1 cellular context compared by ENCODE assay signal in the genomic region with DNA sequence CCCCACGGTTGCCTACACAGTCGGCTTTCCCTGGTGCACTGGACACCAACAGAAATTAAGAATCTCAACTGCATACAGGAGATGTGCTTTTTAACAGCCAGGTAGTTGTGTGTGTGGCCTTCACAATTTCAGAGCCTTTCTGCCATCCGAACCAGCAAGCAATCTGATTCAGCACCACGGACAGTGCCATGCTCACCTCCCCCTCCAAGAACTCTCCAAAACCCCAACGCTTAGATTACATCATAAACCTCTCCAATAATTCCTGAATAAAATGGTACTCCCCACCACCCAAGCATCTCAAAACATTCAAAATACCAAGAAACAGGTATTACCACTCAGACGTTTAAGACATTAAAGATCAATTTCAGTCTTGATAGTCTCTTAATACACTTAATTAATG.
A peak's percentile ranks its signal among the peaks of the same experiment; 100 is the strongest.
TF ChIP-seq lines count a peak whose summit lies in the region.

No MANE protein-coding gene starts in this region.

TF ChIP-seq in K562, 482 proteins besides CTCF, POLR2A, EP300 and RAD21 (continued from another document and continues in another):
- TF ChIP-seq, protein P1, sequence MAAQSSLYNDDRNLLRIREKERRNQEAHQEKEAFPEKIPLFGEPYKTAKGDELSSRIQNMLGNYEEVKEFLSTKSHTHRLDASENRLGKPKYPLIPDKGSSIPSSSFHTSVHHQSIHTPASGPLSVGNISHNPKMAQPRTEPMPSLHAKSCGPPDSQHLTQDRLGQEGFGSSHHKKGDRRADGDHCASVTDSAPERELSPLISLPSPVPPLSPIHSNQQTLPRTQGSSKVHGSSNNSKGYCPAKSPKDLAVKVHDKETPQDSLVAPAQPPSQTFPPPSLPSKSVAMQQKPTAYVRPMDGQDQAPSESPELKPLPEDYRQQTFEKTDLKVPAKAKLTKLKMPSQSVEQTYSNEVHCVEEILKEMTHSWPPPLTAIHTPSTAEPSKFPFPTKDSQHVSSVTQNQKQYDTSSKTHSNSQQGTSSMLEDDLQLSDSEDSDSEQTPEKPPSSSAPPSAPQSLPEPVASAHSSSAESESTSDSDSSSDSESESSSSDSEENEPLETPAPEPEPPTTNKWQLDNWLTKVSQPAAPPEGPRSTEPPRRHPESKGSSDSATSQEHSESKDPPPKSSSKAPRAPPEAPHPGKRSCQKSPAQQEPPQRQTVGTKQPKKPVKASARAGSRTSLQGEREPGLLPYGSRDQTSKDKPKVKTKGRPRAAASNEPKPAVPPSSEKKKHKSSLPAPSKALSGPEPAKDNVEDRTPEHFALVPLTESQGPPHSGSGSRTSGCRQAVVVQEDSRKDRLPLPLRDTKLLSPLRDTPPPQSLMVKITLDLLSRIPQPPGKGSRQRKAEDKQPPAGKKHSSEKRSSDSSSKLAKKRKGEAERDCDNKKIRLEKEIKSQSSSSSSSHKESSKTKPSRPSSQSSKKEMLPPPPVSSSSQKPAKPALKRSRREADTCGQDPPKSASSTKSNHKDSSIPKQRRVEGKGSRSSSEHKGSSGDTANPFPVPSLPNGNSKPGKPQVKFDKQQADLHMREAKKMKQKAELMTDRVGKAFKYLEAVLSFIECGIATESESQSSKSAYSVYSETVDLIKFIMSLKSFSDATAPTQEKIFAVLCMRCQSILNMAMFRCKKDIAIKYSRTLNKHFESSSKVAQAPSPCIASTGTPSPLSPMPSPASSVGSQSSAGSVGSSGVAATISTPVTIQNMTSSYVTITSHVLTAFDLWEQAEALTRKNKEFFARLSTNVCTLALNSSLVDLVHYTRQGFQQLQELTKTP (IDR thresholded peaks at IDR 0.05; ENCODE audit: low read depth in 1 of 2, partially characterized antibody in 2 of 2), result peak in 1 of 2 experiments; percentile 83
- no peak for TF ChIP-seq CCNT2 (IDR thresholded peaks at IDR 0.05; ENCODE audit: borderline replicate concordance, extremely low read depth, insufficient read length, low read depth, low read length)
- TF ChIP-seq, protein P2, sequence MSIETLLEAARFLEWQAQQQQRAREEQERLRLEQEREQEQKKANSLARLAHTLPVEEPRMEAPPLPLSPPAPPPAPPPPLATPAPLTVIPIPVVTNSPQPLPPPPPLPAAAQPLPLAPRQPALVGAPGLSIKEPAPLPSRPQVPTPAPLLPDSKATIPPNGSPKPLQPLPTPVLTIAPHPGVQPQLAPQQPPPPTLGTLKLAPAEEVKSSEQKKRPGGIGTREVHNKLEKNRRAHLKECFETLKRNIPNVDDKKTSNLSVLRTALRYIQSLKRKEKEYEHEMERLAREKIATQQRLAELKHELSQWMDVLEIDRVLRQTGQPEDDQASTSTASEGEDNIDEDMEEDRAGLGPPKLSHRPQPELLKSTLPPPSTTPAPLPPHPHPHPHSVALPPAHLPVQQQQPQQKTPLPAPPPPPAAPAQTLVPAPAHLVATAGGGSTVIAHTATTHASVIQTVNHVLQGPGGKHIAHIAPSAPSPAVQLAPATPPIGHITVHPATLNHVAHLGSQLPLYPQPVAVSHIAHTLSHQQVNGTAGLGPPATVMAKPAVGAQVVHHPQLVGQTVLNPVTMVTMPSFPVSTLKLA (conservative IDR thresholded peaks at IDR 0.05), result peak in 1 of 2 experiments; percentile 27; a peak in 1 of 4 replicates
- TF ChIP-seq SMARCE1 (IDR thresholded peaks at IDR 0.05), result no peak
- TF ChIP-seq HNRNPK (IDR thresholded peaks at IDR 0.05; ENCODE audit: low read depth, low read length, poor library complexity, severe bottlenecking), result no peak
- TF ChIP-seq THRAP3 (IDR thresholded peaks at IDR 0.05; ENCODE audit: borderline replicate concordance), result no peak
- TF ChIP-seq RCOR1 (IDR thresholded peaks at IDR 0.05; ENCODE audit: borderline replicate concordance in 1 of 2, low read depth in 2 of 2, low read length in 2 of 2), result peak in 1 of 2 experiments; percentile 63; a peak in 1 of 4 replicates
- TF ChIP-seq HNRNPUL1 (IDR thresholded peaks at IDR 0.05; ENCODE audit: low read length), result no peak
- no peak for TF ChIP-seq ZNF584 (CRISPR knock-in tag; IDR thresholded peaks at IDR 0.05; ENCODE audit: low read depth)
- TF ChIP-seq ZNF143 (CRISPR knock-in tag; IDR thresholded peaks at IDR 0.05), result no peak
- no peak for TF ChIP-seq CCAR2 (IDR thresholded peaks at IDR 0.05; ENCODE audit: low read depth, low read length)
- no peak for TF ChIP-seq NONO (IDR thresholded peaks at IDR 0.05; ENCODE audit: low read depth in 2 of 2, low read length in 1 of 2)
- TF ChIP-seq GABPA (tag; conservative IDR thresholded peaks at IDR 0.05; ENCODE audit: low read depth), result no peak
- TF ChIP-seq, protein P3, sequence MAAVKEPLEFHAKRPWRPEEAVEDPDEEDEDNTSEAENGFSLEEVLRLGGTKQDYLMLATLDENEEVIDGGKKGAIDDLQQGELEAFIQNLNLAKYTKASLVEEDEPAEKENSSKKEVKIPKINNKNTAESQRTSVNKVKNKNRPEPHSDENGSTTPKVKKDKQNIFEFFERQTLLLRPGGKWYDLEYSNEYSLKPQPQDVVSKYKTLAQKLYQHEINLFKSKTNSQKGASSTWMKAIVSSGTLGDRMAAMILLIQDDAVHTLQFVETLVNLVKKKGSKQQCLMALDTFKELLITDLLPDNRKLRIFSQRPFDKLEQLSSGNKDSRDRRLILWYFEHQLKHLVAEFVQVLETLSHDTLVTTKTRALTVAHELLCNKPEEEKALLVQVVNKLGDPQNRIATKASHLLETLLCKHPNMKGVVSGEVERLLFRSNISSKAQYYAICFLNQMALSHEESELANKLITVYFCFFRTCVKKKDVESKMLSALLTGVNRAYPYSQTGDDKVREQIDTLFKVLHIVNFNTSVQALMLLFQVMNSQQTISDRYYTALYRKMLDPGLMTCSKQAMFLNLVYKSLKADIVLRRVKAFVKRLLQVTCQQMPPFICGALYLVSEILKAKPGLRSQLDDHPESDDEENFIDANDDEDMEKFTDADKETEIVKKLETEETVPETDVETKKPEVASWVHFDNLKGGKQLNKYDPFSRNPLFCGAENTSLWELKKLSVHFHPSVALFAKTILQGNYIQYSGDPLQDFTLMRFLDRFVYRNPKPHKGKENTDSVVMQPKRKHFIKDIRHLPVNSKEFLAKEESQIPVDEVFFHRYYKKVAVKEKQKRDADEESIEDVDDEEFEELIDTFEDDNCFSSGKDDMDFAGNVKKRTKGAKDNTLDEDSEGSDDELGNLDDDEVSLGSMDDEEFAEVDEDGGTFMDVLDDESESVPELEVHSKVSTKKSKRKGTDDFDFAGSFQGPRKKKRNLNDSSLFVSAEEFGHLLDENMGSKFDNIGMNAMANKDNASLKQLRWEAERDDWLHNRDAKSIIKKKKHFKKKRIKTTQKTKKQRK (IDR thresholded peaks at IDR 0.05; ENCODE audit: borderline replicate concordance, low read depth, low read length), result no peak
- TF ChIP-seq ZNF696 (CRISPR knock-in tag; conservative IDR thresholded peaks at IDR 0.05), result no peak
- TF ChIP-seq, protein P4, sequence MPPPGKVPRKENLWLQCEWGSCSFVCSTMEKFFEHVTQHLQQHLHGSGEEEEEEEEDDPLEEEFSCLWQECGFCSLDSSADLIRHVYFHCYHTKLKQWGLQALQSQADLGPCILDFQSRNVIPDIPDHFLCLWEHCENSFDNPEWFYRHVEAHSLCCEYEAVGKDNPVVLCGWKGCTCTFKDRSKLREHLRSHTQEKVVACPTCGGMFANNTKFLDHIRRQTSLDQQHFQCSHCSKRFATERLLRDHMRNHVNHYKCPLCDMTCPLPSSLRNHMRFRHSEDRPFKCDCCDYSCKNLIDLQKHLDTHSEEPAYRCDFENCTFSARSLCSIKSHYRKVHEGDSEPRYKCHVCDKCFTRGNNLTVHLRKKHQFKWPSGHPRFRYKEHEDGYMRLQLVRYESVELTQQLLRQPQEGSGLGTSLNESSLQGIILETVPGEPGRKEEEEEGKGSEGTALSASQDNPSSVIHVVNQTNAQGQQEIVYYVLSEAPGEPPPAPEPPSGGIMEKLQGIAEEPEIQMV (tag; conservative IDR thresholded peaks at IDR 0.05; ENCODE audit: low read depth), result no peak
- TF ChIP-seq SAFB (IDR thresholded peaks at IDR 0.05; ENCODE audit: borderline replicate concordance, low read depth, low read length), result no peak
- TF ChIP-seq PRPF4 (IDR thresholded peaks at IDR 0.05; ENCODE audit: insufficient read depth, low read depth, low read length, poor library complexity, severe bottlenecking), result no peak
- no peak for TF ChIP-seq ZNF780A (CRISPR knock-in tag; IDR thresholded peaks at IDR 0.05)
- 0 out of 2 replicates have a peak, but pooled peaks have one; percentile 13 for TF ChIP-seq SMAD4 (CRISPR knock-in tag; conservative IDR thresholded peaks at IDR 0.05)
- TF ChIP-seq POLR2AphosphoS2 (IDR thresholded peaks at IDR 0.05; ENCODE audit: low read length), result no peak
- TF ChIP-seq KLF13 (tag; IDR thresholded peaks at IDR 0.05; ENCODE audit: borderline replicate concordance, low read depth), result no peak
- TF ChIP-seq TGIF2 (CRISPR knock-in tag; IDR thresholded peaks at IDR 0.05), result no peak
- peak; percentile 29; the same call in 1 of the 2 replicates for TF ChIP-seq CXXC5 (CRISPR knock-in tag; IDR thresholded peaks at IDR 0.05)
- no peak for TF ChIP-seq MECOM (CRISPR knock-in tag; IDR thresholded peaks at IDR 0.05)
- TF ChIP-seq, protein P5, sequence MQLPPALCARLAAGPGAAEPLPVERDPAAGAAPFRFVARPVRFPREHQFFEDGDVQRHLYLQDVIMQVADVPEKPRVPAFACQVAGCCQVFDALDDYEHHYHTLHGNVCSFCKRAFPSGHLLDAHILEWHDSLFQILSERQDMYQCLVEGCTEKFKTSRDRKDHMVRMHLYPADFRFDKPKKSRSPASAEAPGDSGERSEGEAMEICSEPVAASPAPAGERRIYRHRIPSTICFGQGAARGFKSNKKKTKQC (CRISPR knock-in tag; IDR thresholded peaks at IDR 0.05), result 0 out of 2 replicates have a peak, but pooled peaks have one; percentile 52
- TF ChIP-seq RAD51 (IDR thresholded peaks at IDR 0.05; ENCODE audit: borderline replicate concordance, low read depth), result no peak
- TF ChIP-seq RFX7 (CRISPR knock-in tag; IDR thresholded peaks at IDR 0.05), result no peak
- TF ChIP-seq PCBP2 (IDR thresholded peaks at IDR 0.05; ENCODE audit: low read depth, low read length, poor library complexity, severe bottlenecking), result no peak
- TF ChIP-seq EHMT2 (IDR thresholded peaks at IDR 0.05), result peak; percentile 99
- TF ChIP-seq TBP (optimal IDR thresholded peaks at IDR 0.05; ENCODE audit: low read depth, low read length), result no peak
- TF ChIP-seq, protein P6, sequence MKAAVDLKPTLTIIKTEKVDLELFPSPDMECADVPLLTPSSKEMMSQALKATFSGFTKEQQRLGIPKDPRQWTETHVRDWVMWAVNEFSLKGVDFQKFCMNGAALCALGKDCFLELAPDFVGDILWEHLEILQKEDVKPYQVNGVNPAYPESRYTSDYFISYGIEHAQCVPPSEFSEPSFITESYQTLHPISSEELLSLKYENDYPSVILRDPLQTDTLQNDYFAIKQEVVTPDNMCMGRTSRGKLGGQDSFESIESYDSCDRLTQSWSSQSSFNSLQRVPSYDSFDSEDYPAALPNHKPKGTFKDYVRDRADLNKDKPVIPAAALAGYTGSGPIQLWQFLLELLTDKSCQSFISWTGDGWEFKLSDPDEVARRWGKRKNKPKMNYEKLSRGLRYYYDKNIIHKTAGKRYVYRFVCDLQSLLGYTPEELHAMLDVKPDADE (conservative IDR thresholded peaks at IDR 0.05; ENCODE audit: control insufficient read depth, low read depth, low read length), result no peak
- TF ChIP-seq, protein P7, sequence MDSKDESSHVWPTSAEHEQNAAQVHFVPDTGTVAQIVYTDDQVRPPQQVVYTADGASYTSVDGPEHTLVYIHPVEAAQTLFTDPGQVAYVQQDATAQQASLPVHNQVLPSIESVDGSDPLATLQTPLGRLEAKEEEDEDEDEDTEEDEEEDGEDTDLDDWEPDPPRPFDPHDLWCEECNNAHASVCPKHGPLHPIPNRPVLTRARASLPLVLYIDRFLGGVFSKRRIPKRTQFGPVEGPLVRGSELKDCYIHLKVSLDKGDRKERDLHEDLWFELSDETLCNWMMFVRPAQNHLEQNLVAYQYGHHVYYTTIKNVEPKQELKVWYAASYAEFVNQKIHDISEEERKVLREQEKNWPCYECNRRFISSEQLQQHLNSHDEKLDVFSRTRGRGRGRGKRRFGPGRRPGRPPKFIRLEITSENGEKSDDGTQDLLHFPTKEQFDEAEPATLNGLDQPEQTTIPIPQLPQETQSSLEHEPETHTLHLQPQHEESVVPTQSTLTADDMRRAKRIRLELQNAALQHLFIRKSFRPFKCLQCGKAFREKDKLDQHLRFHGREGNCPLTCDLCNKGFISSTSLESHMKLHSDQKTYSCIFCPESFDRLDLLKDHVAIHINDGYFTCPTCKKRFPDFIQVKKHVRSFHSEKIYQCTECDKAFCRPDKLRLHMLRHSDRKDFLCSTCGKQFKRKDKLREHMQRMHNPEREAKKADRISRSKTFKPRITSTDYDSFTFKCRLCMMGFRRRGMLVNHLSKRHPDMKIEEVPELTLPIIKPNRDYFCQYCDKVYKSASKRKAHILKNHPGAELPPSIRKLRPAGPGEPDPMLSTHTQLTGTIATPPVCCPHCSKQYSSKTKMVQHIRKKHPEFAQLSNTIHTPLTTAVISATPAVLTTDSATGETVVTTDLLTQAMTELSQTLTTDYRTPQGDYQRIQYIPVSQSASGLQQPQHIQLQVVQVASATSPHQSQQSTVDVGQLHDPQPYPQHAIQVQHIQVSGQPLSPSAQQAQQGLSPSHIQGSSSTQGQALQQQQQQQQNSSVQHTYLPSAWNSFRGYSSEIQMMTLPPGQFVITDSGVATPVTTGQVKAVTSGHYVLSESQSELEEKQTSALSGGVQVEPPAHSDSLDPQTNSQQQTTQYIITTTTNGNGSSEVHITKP (IDR thresholded peaks at IDR 0.05; ENCODE audit: partially characterized antibody), result no peak
- TF ChIP-seq, protein P8, sequence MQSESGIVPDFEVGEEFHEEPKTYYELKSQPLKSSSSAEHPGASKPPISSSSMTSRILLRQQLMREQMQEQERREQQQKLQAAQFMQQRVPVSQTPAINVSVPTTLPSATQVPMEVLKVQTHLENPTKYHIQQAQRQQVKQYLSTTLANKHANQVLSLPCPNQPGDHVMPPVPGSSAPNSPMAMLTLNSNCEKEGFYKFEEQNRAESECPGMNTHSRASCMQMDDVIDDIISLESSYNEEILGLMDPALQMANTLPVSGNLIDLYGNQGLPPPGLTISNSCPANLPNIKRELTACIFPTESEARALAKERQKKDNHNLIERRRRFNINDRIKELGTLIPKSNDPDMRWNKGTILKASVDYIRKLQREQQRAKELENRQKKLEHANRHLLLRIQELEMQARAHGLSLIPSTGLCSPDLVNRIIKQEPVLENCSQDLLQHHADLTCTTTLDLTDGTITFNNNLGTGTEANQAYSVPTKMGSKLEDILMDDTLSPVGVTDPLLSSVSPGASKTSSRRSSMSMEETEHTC (IDR thresholded peaks at IDR 0.05), result no peak
- no peak for TF ChIP-seq BACH1 (tag; IDR thresholded peaks at IDR 0.05)
- no peak for TF ChIP-seq CEBPG (CRISPR knock-in tag; IDR thresholded peaks at IDR 0.05)
- TF ChIP-seq CEBPG (tag; conservative IDR thresholded peaks at IDR 0.05 in 1 of 2, IDR thresholded peaks at IDR 0.05 in 1 of 2), result 0 out of 4 replicates have a peak, but pooled peaks of 1 of the 2 experiments have one; percentile 40
- TF ChIP-seq, protein P9, sequence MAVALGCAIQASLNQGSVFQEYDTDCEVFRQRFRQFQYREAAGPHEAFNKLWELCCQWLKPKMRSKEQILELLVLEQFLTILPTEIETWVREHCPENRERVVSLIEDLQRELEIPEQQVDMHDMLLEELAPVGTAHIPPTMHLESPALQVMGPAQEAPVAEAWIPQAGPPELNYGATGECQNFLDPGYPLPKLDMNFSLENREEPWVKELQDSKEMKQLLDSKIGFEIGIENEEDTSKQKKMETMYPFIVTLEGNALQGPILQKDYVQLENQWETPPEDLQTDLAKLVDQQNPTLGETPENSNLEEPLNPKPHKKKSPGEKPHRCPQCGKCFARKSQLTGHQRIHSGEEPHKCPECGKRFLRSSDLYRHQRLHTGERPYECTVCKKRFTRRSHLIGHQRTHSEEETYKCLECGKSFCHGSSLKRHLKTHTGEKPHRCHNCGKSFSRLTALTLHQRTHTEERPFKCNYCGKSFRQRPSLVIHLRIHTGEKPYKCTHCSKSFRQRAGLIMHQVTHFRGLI (CRISPR knock-in tag; IDR thresholded peaks at IDR 0.05), result no peak
